ENCODE assay signal across 8 cellular contexts in the genomic region with DNA sequence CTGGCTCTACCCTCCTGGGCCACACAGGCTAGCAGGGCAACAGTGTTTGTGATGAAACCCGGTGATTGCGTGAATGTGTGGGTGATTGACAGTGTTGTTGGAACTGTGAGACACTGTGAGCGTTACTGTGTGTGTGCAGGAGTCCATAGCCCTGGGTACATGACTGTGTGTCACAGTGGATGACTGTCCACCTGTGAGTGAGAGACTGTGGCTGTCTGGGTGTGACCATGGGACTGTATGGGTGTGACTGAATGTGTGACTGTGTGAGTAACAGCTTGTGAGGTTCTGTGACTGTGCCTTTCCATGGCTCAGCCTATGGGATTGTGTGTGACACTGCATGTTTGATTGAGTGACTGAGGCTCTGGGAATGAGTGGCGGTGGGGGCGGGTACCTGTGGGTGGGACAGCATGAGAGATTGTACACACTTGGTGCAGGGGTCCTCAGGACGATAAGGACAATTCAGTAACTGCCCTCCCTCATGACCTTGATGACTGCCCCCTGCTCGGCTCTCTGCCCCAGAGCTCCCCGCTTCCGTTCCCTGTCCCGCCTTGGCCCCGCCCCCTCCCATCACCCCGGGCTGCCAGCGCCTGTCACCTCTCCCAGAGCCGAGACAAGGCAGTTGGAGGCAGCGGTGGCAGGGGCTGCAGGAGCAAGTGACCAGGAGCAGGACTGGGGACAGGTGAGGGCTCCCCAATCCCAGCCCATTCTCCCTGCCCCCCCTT. TPM values are rescaled to one million over a fixed set of nuclear protein-coding genes. Genes with fewer than 3 reads are reported as not detected.
DNase-seq lines count a peak whose midpoint lies in the region; ATAC-seq and TF ChIP-seq lines count a peak whose summit lies in the region.

A gene with protein sequence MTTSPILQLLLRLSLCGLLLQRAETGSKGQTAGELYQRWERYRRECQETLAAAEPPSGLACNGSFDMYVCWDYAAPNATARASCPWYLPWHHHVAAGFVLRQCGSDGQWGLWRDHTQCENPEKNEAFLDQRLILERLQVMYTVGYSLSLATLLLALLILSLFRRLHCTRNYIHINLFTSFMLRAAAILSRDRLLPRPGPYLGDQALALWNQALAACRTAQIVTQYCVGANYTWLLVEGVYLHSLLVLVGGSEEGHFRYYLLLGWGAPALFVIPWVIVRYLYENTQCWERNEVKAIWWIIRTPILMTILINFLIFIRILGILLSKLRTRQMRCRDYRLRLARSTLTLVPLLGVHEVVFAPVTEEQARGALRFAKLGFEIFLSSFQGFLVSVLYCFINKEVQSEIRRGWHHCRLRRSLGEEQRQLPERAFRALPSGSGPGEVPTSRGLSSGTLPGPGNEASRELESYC (plus strand): TSS at position 602 of the 722 bp plus-strand sequence. CDS start 1,300 bp downstream, outside the sequence.

- H3K27me3 ChIP-seq in Loucy (ENCODE audit: insufficient read depth, low read length, poor library complexity, severe bottlenecking) (no peaks in the 10 kb centered on the region), lung (ENCODE audit: control insufficient read depth, insufficient read depth) (peaks cover 3% of the 10 kb centered on the region)

- TF ChIP-seq CTCF in GM10266 (IDR thresholded peaks at IDR 0.05; ENCODE audit: control insufficient read depth, insufficient read depth, low read depth, missing control alignments) (no peak), Loucy (conservative IDR thresholded peaks at IDR 0.05; ENCODE audit: low read length) (no peak), WI38 (IDR thresholded peaks at IDR 0.05; ENCODE audit: low read depth, low read length) (no peak), lung (IDR thresholded peaks at IDR 0.05; ENCODE audit: control extremely low read depth, extremely low read depth) (no peak)

- peak within 1 kb of the TSS; percentile 98 for H2AFZ ChIP-seq in Loucy (ENCODE audit: low read length)

- H3K4me1 ChIP-seq in Loucy (ENCODE audit: insufficient read depth, low read length, poor library complexity, severe bottlenecking) (peaks cover 21% of the 10 kb centered on the region), lung (ENCODE audit: control insufficient read depth in 2 of 2, insufficient read depth in 2 of 2, low read length in 2 of 2) (peaks cover 0 to 16% of the 10 kb centered on the region in 2 donors)

- H3K9ac ChIP-seq in Loucy (ENCODE audit: low read depth, low read length, poor library complexity, severe bottlenecking): peak within 1 kb of the TSS; percentile 72

- H3K79me2 ChIP-seq in Loucy (ENCODE audit: insufficient read depth, low read length): no peaks in the 10 kb centered on the region

- ATAC-seq in lung (ENCODE audit: insufficient read depth, low FRiP score): peak; percentile 32
- ATAC-seq in stimulated activated effector memory CD8-positive, alpha-beta T cell treated with anti-CD3 and anti-CD28 coated beads, Interleukin-12 subunit alpha, Interleukin-12 subunit beta, amount 100 ng/mL, for 72 hours: peak; percentile 97
- no peak for ATAC-seq in HG03025 (IDR thresholded peaks at IDR 0.05; ENCODE audit: low FRiP score, unreplicated experiment)

- H3K9me2 ChIP-seq in Loucy (replicated peaks; ENCODE audit: low read depth, low read length): no peaks in the 10 kb centered on the region

- H3F3A ChIP-seq in Loucy (ENCODE audit: low read depth): no peaks in the 10 kb centered on the region

- peak within 1 kb of the TSS; percentile 94 for H3K27ac Mint-ChIP-seq in stimulated activated effector memory CD8-positive, alpha-beta T cell treated with anti-CD3 and anti-CD28 coated beads, Interleukin-12 subunit alpha, Interleukin-12 subunit beta, amount 100 ng/mL, for 72 hours

- H3K36me3 ChIP-seq in Loucy (ENCODE audit: insufficient read depth, low read length) (no peaks in the 10 kb centered on the region), lung (ENCODE audit: control insufficient read depth in 2 of 2, insufficient read depth in 2 of 2, low read length in 2 of 2) (no peaks in the 10 kb centered on the region)

- peak within 1 kb of the TSS; percentile 89 for H3K4me3 Mint-ChIP-seq in stimulated activated effector memory CD8-positive, alpha-beta T cell treated with anti-CD3 and anti-CD28 coated beads, Interleukin-12 subunit alpha, Interleukin-12 subunit beta, amount 100 ng/mL, for 72 hours

- DNase-seq in GM10266 (ENCODE audit: extremely low spot score): peak; percentile 76
- DNase-seq in cerebellar cortex (ENCODE audit: low spot score): peak; percentile 39
- peak; percentile 63 for DNase-seq in lung (ENCODE audit: low spot score)
- DNase-seq in stimulated activated effector memory CD8-positive, alpha-beta T cell treated with anti-CD3 and anti-CD28 coated beads, Interleukin-12 subunit alpha, Interleukin-12 subunit beta, amount 100 ng/mL, for 72 hours (ENCODE audit: low spot score in 2 of 2): peak; percentile 47 to 82
- no peak for DNase-seq in Ammon's horn (ENCODE audit: low spot score)

- H3K4me2 ChIP-seq in Loucy (ENCODE audit: low read depth, low read length, poor library complexity, severe bottlenecking): peak within 1 kb of the TSS; percentile 99

- H3K9me3 ChIP-seq in Loucy (ENCODE audit: insufficient read depth, low read depth, low read length) (no peaks in the 10 kb centered on the region), lung (ENCODE audit: control insufficient read depth in 2 of 2, insufficient read depth in 1 of 2, low read length in 1 of 2) (no peaks in the 10 kb centered on the region)

- 7 to 8% methylated on average over 15 of the region's 15 CpGs for WGBS in lung, 2 donors

- H3K4me3 ChIP-seq in Loucy (ENCODE audit: low read length, poor library complexity, severe bottlenecking) (peak within 1 kb of the TSS; percentile 87), WI38 (ENCODE audit: low read depth, low read length) (peak within 1 kb of the TSS; percentile 56), lung (no peak within 1 kb of the TSS)

- peaks cover 53% of the 10 kb centered on the region for H3K4me1 Mint-ChIP-seq in stimulated activated effector memory CD8-positive, alpha-beta T cell treated with anti-CD3 and anti-CD28 coated beads, Interleukin-12 subunit alpha, Interleukin-12 subunit beta, amount 100 ng/mL, for 72 hours

- H4K20me1 ChIP-seq in Loucy (ENCODE audit: insufficient read depth, low read length, poor library complexity, severe bottlenecking): no peaks in the 10 kb centered on the region

- H3K27ac ChIP-seq in lung (ENCODE audit: low read depth in 1 of 2, low read length in 1 of 2): peak within 1 kb of the TSS in 1 of 2 donors; percentile 51

- H3K36me3 Mint-ChIP-seq in stimulated activated effector memory CD8-positive, alpha-beta T cell treated with anti-CD3 and anti-CD28 coated beads, Interleukin-12 subunit alpha, Interleukin-12 subunit beta, amount 100 ng/mL, for 72 hours: peaks cover 8% of the 10 kb centered on the region

- no peaks in the 10 kb centered on the region for H3K9me3 Mint-ChIP-seq in stimulated activated effector memory CD8-positive, alpha-beta T cell treated with anti-CD3 and anti-CD28 coated beads, Interleukin-12 subunit alpha, Interleukin-12 subunit beta, amount 100 ng/mL, for 72 hours

RNA-seq across cellular contexts. Expression of the gene that starts here (rescaled TPM):
- total RNA-seq in lung: 10 to 100 TPM in 1 of 2 donors, 1 to 10 TPM in 1; 4.7 to 14.9 TPM
- 1 to 10 TPM; 2.2 to 6.4 TPM for polyA plus RNA-seq in lung
